ENCODE assay signal across 19 cellular contexts in the genomic region with DNA sequence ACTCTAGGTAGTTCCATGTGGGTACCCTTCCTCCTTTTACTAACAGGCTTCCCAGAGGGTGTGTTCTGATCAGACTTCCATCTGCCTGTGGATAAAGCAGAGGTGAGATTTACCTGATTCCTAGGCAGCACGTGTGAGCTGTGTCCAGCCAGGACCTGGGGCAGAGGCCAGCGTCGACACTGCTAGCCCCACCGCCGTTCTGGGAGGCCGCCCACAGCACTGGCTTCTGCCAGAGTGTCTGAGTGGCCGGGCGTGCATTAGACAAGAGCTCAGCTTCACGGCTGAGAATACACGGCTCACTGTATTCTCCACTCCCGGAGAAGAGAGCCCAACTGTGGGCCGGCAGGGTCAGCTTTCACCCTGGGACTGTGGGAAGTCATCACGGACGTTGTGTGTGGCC.
DNase-seq lines count a peak whose midpoint lies in the region; ATAC-seq and TF ChIP-seq lines count a peak whose summit lies in the region.
"Had no signal": no experiment of that assay in that cellular context is flagged by ENCODE, and none has a peak within 500 bp of the region (broad histone marks: within the 10 kb centered on the region; RNA-seq: fewer than 3 reads in every experiment).

No MANE protein-coding gene starts in this region.

- intact Hi-C loops in left ventricle myocardium superior (cut with micrococcal nuclease): no loop called here
- intact Hi-C loops in right cardiac atrium (cut with DNase I): no loop called here
- intact Hi-C loops in aorta (cut with DNase I): no loop called here

- peaks cover 55% of the 10 kb centered on the region for H3K4me1 Mint-ChIP-seq in brain
- H3K4me1 Mint-ChIP-seq: CD14-positive monocyte; CD4-positive, alpha-beta memory T cell; H9; IgD-negative memory B cell had no signal

- no peak overlapping the region for H3K9ac ChIP-seq in neuronal stem cell (ENCODE audit: low read depth, low read length, poor library complexity)

- no peak overlapping the region for H2BK120ac ChIP-seq in neuronal stem cell (ENCODE audit: low read depth, low read length)

- H4K8ac ChIP-seq in neuronal stem cell (ENCODE audit: low read depth, low read length): no peak overlapping the region

- 79% methylated on average over 14 of the region's 14 CpGs for WGBS in right cardiac atrium
- no CpG with 5 or more reads among the region's 14 CpGs for WGBS in neuronal stem cell (ENCODE audit: extremely low coverage in 2 of 2, insufficient read length in 2 of 2, insufficient replicate concordance in 1 of 2), 2 donors
- WGBS in aorta, 2 donors: 10 to 15% methylated on average over 14 of the region's 14 CpGs
- no CpG with 5 or more reads among the region's 14 CpGs for WGBS in suprapubic skin

- peak overlapping the region in 4 of 5 experiments; percentile 28 to 91 (median 66) for H3K27ac Mint-ChIP-seq in brain
- H3K27ac Mint-ChIP-seq: CD14-positive monocyte; CD4-positive, alpha-beta memory T cell; H9; IgD-negative memory B cell had no signal

- H3K4me3 ChIP-seq in right cardiac atrium (ENCODE audit: low read length) (no peak overlapping the region), neuronal stem cell (ENCODE audit: low read length in 2 of 2) (no peak overlapping the region), aorta (ENCODE audit: low read length in 2 of 2) (no peak overlapping the region), suprapubic skin (no peak overlapping the region)
- H3K4me3 ChIP-seq: GM12878 had no signal

- no peak overlapping the region for H3K4me2 ChIP-seq in neuronal stem cell (ENCODE audit: insufficient read depth, low read length, poor library complexity, severe bottlenecking)

- H4K91ac ChIP-seq in neuronal stem cell (ENCODE audit: low read depth, low read length, poor library complexity): no peak overlapping the region

- peaks cover 17% of the 10 kb centered on the region for H3K79me1 ChIP-seq in neuronal stem cell (ENCODE audit: low read depth, low read length)

- no peak for TF ChIP-seq CTCF in brain (conservative IDR thresholded peaks at IDR 0.05)
- no peak for TF ChIP-seq CTCF in foreskin keratinocyte (conservative IDR thresholded peaks at IDR 0.05)
- TF ChIP-seq CTCF in suprapubic skin (IDR thresholded peaks at IDR 0.05): no peak

- no peak overlapping the region for H3K14ac ChIP-seq in neuronal stem cell (ENCODE audit: low read length)

- H2BK5ac ChIP-seq in neuronal stem cell (ENCODE audit: low read length): no peak overlapping the region

- no peak overlapping the region for H3K4ac ChIP-seq in neuronal stem cell (ENCODE audit: low read length)

- no peak for TF ChIP-seq EP300 in suprapubic skin (IDR thresholded peaks at IDR 0.05)

- no peaks in the 10 kb centered on the region for H3K36me3 ChIP-seq in neuronal stem cell (replicated peaks in 1 of 2; ENCODE audit: control insufficient read depth in 2 of 2, insufficient read depth in 2 of 2, low read length in 2 of 2)
- H3K36me3 ChIP-seq in aorta (ENCODE audit: control insufficient read depth in 1 of 2, insufficient read depth in 2 of 2, low read length in 1 of 2): no peaks in the 10 kb centered on the region
- no peaks in the 10 kb centered on the region for H3K36me3 ChIP-seq in suprapubic skin
- H3K36me3 ChIP-seq: BE2C had no signal

- H3K27me3 ChIP-seq in right cardiac atrium (ENCODE audit: control insufficient read depth, insufficient read depth) (no peaks in the 10 kb centered on the region), neuronal stem cell (ENCODE audit: control insufficient read depth in 3 of 3, insufficient read depth in 3 of 3, low read depth in 1 of 3, low read length in 3 of 3) (peaks cover 0 to 30% (median 0%) of the 10 kb centered on the region in 3 experiments), aorta (ENCODE audit: control insufficient read depth in 1 of 2, insufficient read depth in 2 of 2, low read length in 1 of 2) (no peaks in the 10 kb centered on the region), foreskin keratinocyte (no peaks in the 10 kb centered on the region), suprapubic skin (peaks cover 59% of the 10 kb centered on the region)
- H3K27me3 ChIP-seq: BE2C had no signal

- DNase-seq in left ventricle myocardium superior (no peak), right cardiac atrium (no peak), neuronal stem cell (ENCODE audit: low spot score) (no peak), aorta (no peak), foreskin keratinocyte (no peak), UCSD-AML1 (lab: John Stamatoyannopoulos, UW; ENCODE audit: unreplicated experiment) (no peak), suprapubic skin (ENCODE audit: low spot score in 2 of 2) (no peak)
- DNase-seq: ACHN; BE2C; CD4-positive, alpha-beta memory T cell; DMS153; DMS79 treated with DMSO at 0.1 percent for 48 hours; GF-D8; H9 had no signal

- peaks cover 10% of the 10 kb centered on the region for H3K27me3 Mint-ChIP-seq in brain

- H3K4me3 Mint-ChIP-seq in brain: no peak overlapping the region
- H3K4me3 Mint-ChIP-seq: CD14-positive monocyte; CD4-positive, alpha-beta memory T cell; H9; IgD-negative memory B cell had no signal

- peaks cover 0 to 6% (median 0%) of the 10 kb centered on the region in 5 experiments for H3K9me3 Mint-ChIP-seq in brain
- H3K9me3 Mint-ChIP-seq: IgD-negative memory B cell had no signal

- H3K27ac ChIP-seq in right cardiac atrium (ENCODE audit: low read length) (no peak overlapping the region), neuronal stem cell (replicated peaks; ENCODE audit: low read length) (no peak overlapping the region), aorta (ENCODE audit: low read depth in 1 of 2, low read length in 2 of 2) (peak overlapping the region in 1 of 2 donors; percentile 59), foreskin keratinocyte (no peak overlapping the region), suprapubic skin (no peak overlapping the region)

- no peak overlapping the region for H2AFZ ChIP-seq in neuronal stem cell (ENCODE audit: low read length)

- H2BK15ac ChIP-seq in neuronal stem cell (ENCODE audit: low read length): peak overlapping the region; percentile 38

- TF ChIP-seq POLR2A in suprapubic skin (IDR thresholded peaks at IDR 0.05): no peak

- H3K9me3 ChIP-seq in right cardiac atrium (ENCODE audit: control insufficient read depth, low read length) (no peaks in the 10 kb centered on the region), neuronal stem cell (replicated peaks in 1 of 2; ENCODE audit: control insufficient read depth in 2 of 2, insufficient read depth in 1 of 2, low read depth in 1 of 2, low read length in 2 of 2) (peaks cover 0 to 3% of the 10 kb centered on the region in 2 donors), aorta (ENCODE audit: control insufficient read depth, low read length) (no peaks in the 10 kb centered on the region), suprapubic skin (no peaks in the 10 kb centered on the region)
- H3K9me3 ChIP-seq: BE2C had no signal

- no peaks in the 10 kb centered on the region for H3K36me3 Mint-ChIP-seq in brain
- H3K36me3 Mint-ChIP-seq: CD14-positive monocyte; CD4-positive, alpha-beta memory T cell; IgD-negative memory B cell had no signal

- ATAC-seq in left ventricle myocardium superior (peak; percentile 41), right cardiac atrium (no peak), aorta (ENCODE audit: low FRiP score) (peak; percentile 30), foreskin keratinocyte (no peak)
- ATAC-seq: GM12878, HepG2 had no signal

- H2BK12ac ChIP-seq in neuronal stem cell (ENCODE audit: low read length): no peak overlapping the region

- H3K4me1 ChIP-seq in right cardiac atrium (ENCODE audit: control insufficient read depth, insufficient read depth, low read length) (no peaks in the 10 kb centered on the region), neuronal stem cell (ENCODE audit: control insufficient read depth in 2 of 2, insufficient read depth in 1 of 2, low read depth in 1 of 2, low read length in 2 of 2) (peaks cover 0 to 5% of the 10 kb centered on the region in 2 donors), aorta (ENCODE audit: control insufficient read depth in 1 of 2, insufficient read depth in 2 of 2, low read length in 2 of 2) (no peaks in the 10 kb centered on the region), foreskin keratinocyte (no peaks in the 10 kb centered on the region), suprapubic skin (no peaks in the 10 kb centered on the region)
- H3K4me1 ChIP-seq: BE2C had no signal

- H2AK5ac ChIP-seq in neuronal stem cell (ENCODE audit: low read depth, low read length): peak overlapping the region; percentile 57

- H3K23ac ChIP-seq in neuronal stem cell (ENCODE audit: low read depth, low read length, poor library complexity): no peak overlapping the region

- peak overlapping the region; percentile 60 for H3K18ac ChIP-seq in neuronal stem cell (ENCODE audit: low read length)

Comparison
In these comparisons a context has a peak if more than half of its experiments do, and no peak if none do; other contexts are left out.
1. ATAC-seq: peak in left ventricle myocardium superior (single experiment) and aorta (single experiment); none in right cardiac atrium (0 of 2) and foreskin keratinocyte (single experiment).